23 cellular contexts compared by ENCODE assay signal in the genomic region with DNA sequence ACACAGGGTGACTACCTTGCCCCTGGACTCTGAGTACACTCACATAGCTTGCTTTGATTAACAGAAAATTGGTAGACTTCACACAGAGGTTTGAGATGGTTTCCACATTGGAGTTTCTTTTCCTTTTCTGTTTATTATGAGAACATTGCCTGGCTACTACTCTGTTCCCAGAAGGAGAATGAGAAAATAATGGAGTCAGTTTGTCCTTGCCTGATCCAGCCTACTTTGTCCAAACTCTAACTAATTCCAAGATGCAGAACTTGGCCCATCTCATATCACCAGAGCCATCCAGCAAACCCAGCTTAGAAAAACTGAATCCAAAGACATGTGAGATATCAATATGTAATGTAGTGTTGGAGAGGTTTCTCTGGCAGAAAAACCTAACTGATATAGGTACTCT. TPM values are rescaled to one million over a fixed set of nuclear protein-coding genes. Genes with fewer than 3 reads are reported as not detected.
A peak's percentile ranks its signal among the peaks of the same experiment; 100 is the strongest.
DNase-seq lines count a peak whose midpoint lies in the region; FAIRE-seq and TF ChIP-seq lines count a peak whose summit lies in the region.
"Had no signal": no experiment of that assay in that cellular context is flagged by ENCODE, and none has a peak within 500 bp of the region (broad histone marks: within the 10 kb centered on the region; RNA-seq: fewer than 3 reads in every experiment).

No MANE protein-coding gene starts in this region.

- no peak for DNase-seq in GM19239 (ENCODE audit: insufficient read length, low spot score)
- DNase-seq in endothelial cell (ENCODE audit: low spot score): no peak
- DNase-seq in fibroblast of the aortic adventitia (ENCODE audit: low read depth): peak; percentile 8
- DNase-seq in SW480 (ENCODE audit: low spot score): no peak
- DNase-seq in coronary artery (ENCODE audit: low spot score): no peak
- DNase-seq in activated naive CD4-positive, alpha-beta T cell treated with anti-CD3 and anti-CD28 coated beads for 36 hours: no peak
- DNase-seq: CD4-positive, alpha-beta T cell; CD8-positive, alpha-beta memory T cell; DMS53; DMS79 treated with DMSO at 0.1 percent for 48 hours; GF-D8; H7; HCEC 1CT had no signal

- CTCF ChIA-PET in activated naive CD4-positive, alpha-beta T cell treated with anti-CD3 and anti-CD28 coated beads for 36 hours (lab: Charles Lee): no interaction called here

- H3K4me3 Mint-ChIP-seq in endothelial cell (ENCODE audit: unreplicated experiment): peak overlapping the region; percentile 13
- H3K4me3 Mint-ChIP-seq in activated naive CD4-positive, alpha-beta T cell treated with anti-CD3 and anti-CD28 coated beads for 36 hours: no peak overlapping the region
- H3K4me3 Mint-ChIP-seq: B cell; CD14-positive monocyte; CD4-positive, alpha-beta T cell; CD8-positive, alpha-beta memory T cell had no signal

- H3K4me1 Mint-ChIP-seq in endothelial cell (ENCODE audit: unreplicated experiment): peaks cover 6% of the 10 kb centered on the region
- H3K4me1 Mint-ChIP-seq in activated naive CD4-positive, alpha-beta T cell treated with anti-CD3 and anti-CD28 coated beads for 36 hours (ENCODE audit: low read depth): peaks cover 8% of the 10 kb centered on the region

- TF ChIP-seq CTCF in endothelial cell (IDR thresholded peaks at IDR 0.05; ENCODE audit: unreplicated experiment) (no peak), fibroblast of the aortic adventitia (IDR thresholded peaks at IDR 0.05; ENCODE audit: insufficient read depth, low read length) (no peak), coronary artery (IDR thresholded peaks at IDR 0.05) (no peak)

- H3K4me3 ChIP-seq in fibroblast of the aortic adventitia (ENCODE audit: low read depth, low read length): no peak overlapping the region
- H3K4me3 ChIP-seq in coronary artery: no peak overlapping the region
- H3K4me3 ChIP-seq: BLaER1 treated with 17β-estradiol and CSF1 and Interleukin-3, amounts not matched to agents 10 nM and 100 nM; GM23248 had no signal

- H3K9me3 Mint-ChIP-seq in endothelial cell (ENCODE audit: unreplicated experiment): no peaks in the 10 kb centered on the region
- H3K9me3 Mint-ChIP-seq in activated naive CD4-positive, alpha-beta T cell treated with anti-CD3 and anti-CD28 coated beads for 36 hours: no peaks in the 10 kb centered on the region
- H3K9me3 Mint-ChIP-seq: CD4-positive, alpha-beta T cell; CD8-positive, alpha-beta memory T cell had no signal

- no peak overlapping the region for H3K27ac ChIP-seq in coronary artery
- H3K27ac ChIP-seq: 22Rv1; BLaER1 treated with 17β-estradiol and CSF1 and Interleukin-3, amounts not matched to agents 10 nM and 100 nM; GM23248 had no signal

- intact Hi-C loops in activated naive CD4-positive, alpha-beta T cell treated with anti-CD3 and anti-CD28 coated beads for 36 hours (cut with micrococcal nuclease): no loop called here

- H3K27ac Mint-ChIP-seq in endothelial cell (ENCODE audit: unreplicated experiment): peak overlapping the region; percentile 44
- no peak overlapping the region for H3K27ac Mint-ChIP-seq in activated naive CD4-positive, alpha-beta T cell treated with anti-CD3 and anti-CD28 coated beads for 36 hours
- H3K27ac Mint-ChIP-seq: B cell; CD14-positive monocyte; CD4-positive, alpha-beta T cell; CD8-positive, alpha-beta memory T cell had no signal

- no peaks in the 10 kb centered on the region for H3K27me3 Mint-ChIP-seq in endothelial cell (ENCODE audit: unreplicated experiment)
- H3K27me3 Mint-ChIP-seq in activated naive CD4-positive, alpha-beta T cell treated with anti-CD3 and anti-CD28 coated beads for 36 hours (ENCODE audit: low read depth): no peaks in the 10 kb centered on the region
- H3K27me3 Mint-ChIP-seq: B cell; CD4-positive, alpha-beta T cell; CD8-positive, alpha-beta memory T cell had no signal

- FAIRE-seq in GM19239 (lab: Jason Lieb, UNC): peak; percentile 37
- FAIRE-seq: A204.1, GM18507, H1 had no signal

- no peaks in the 10 kb centered on the region for H3K36me3 Mint-ChIP-seq in endothelial cell (ENCODE audit: low read depth, unreplicated experiment)
- H3K36me3 Mint-ChIP-seq in activated naive CD4-positive, alpha-beta T cell treated with anti-CD3 and anti-CD28 coated beads for 36 hours (ENCODE audit: low read depth): peaks cover 16% of the 10 kb centered on the region
- H3K36me3 Mint-ChIP-seq: CD14-positive monocyte had no signal

RNA-seq across cellular contexts. Expression of a gene that starts 20.4 kb away (rescaled TPM):
- total RNA-seq in endothelial cell (ENCODE audit: unreplicated experiment) (1.2 TPM), fibroblast of the aortic adventitia (ENCODE audit: low replicate concordance) (3.1 and 6.5 TPM in 2 replicates)
- total RNA-seq in activated naive CD4-positive, alpha-beta T cell treated with anti-CD3 and anti-CD28 coated beads for 36 hours: under 1 TPM in 1 of 2 experiments, not detected in 1; 0.36 TPM
- total RNA-seq: G401 had no signal

RNA-seq across cellular contexts. Expression of a gene that starts 27.3 kb away (rescaled TPM):
- total RNA-seq in endothelial cell (ENCODE audit: unreplicated experiment) (2.0 TPM), fibroblast of the aortic adventitia (ENCODE audit: low replicate concordance) (4.1 and 5.2 TPM in 2 replicates)
- total RNA-seq in activated naive CD4-positive, alpha-beta T cell treated with anti-CD3 and anti-CD28 coated beads for 36 hours: under 1 TPM; 0.36 to 0.49 TPM
- total RNA-seq: Daoy had no signal

RNA-seq across cellular contexts. Expression of a gene that starts 31.8 kb away (rescaled TPM):
- 1.7 TPM for total RNA-seq in endothelial cell (ENCODE audit: unreplicated experiment)
- total RNA-seq in fibroblast of the aortic adventitia (ENCODE audit: low replicate concordance): 1.9 and 5.0 TPM in 2 replicates
- total RNA-seq in activated naive CD4-positive, alpha-beta T cell treated with anti-CD3 and anti-CD28 coated beads for 36 hours: under 1 TPM; 0.54 to 0.60 TPM
- total RNA-seq: Daoy had no signal

RNA-seq across cellular contexts. Expression of a gene that starts 37.3 kb away (rescaled TPM):
- total RNA-seq in endothelial cell (ENCODE audit: unreplicated experiment) (not detected), fibroblast of the aortic adventitia (ENCODE audit: low replicate concordance) (not detected in 2 replicates)
- not detected for total RNA-seq in activated naive CD4-positive, alpha-beta T cell treated with anti-CD3 and anti-CD28 coated beads for 36 hours
- total RNA-seq: B cell; CD4-positive, alpha-beta T cell; CD8-positive, alpha-beta memory T cell; Daoy; G401; GM23248; H1 had no signal

RNA-seq across cellular contexts. Expression of a gene that starts 56.1 kb away (rescaled TPM):
- 3.4 TPM for total RNA-seq in endothelial cell (ENCODE audit: unreplicated experiment)
- total RNA-seq in fibroblast of the aortic adventitia (ENCODE audit: low replicate concordance): 6.3 and 6.5 TPM in 2 replicates
- under 1 TPM; 0.77 to 0.98 TPM for total RNA-seq in activated naive CD4-positive, alpha-beta T cell treated with anti-CD3 and anti-CD28 coated beads for 36 hours
- total RNA-seq: Daoy, G401 had no signal
